In genomic region chr11:12088047-12088481, GRCh38 we compare ENCODE assay signal across 8 cellular contexts. TPM values are rescaled to one million over a fixed set of nuclear protein-coding genes. Genes with fewer than 3 reads are reported as not detected.
DNase-seq lines count a peak whose midpoint lies in the region; ATAC-seq and TF ChIP-seq lines count a peak whose summit lies in the region.

No MANE protein-coding gene starts in this region.

- no TSS peak for BruUV-seq in A673 (replicated peaks; lab: Mats Ljungman, UMichigan)

- ATAC-seq in upper lobe of right lung = peak; percentile 4
- no peak for ATAC-seq in GM18505 (IDR thresholded peaks at IDR 0.05; ENCODE audit: unreplicated experiment)

- in situ Hi-C loops in astrocyte of the cerebellum (cut with HindIII; ENCODE audit: low sequenced_read_pairs) = no loop called here

- H3K27me3 ChIP-seq in A673 (replicated peaks; ENCODE audit: insufficient read depth, low read depth, low read length, poor library complexity) (no peaks in the 10 kb centered on the region), upper lobe of right lung (no peaks in the 10 kb centered on the region)

- TF ChIP-seq POLR2A in GM18505 (IDR thresholded peaks at IDR 0.05; ENCODE audit: borderline replicate concordance, extremely low read depth, insufficient read depth, insufficient read length) = no peak

- H3K27ac ChIP-seq in A673 (ENCODE audit: low read depth, low read length, poor library complexity, severe bottlenecking) = no peak overlapping the region
- peak overlapping the region; percentile 47 for H3K27ac ChIP-seq in upper lobe of right lung

- TF ChIP-seq CTCF in A673 (conservative IDR thresholded peaks at IDR 0.05; ENCODE audit: low read depth, low read length) (no peak), astrocyte of the cerebellum (IDR thresholded peaks at IDR 0.05; ENCODE audit: low read depth, low read length, missing control alignments) (peak; percentile 40), upper lobe of right lung (IDR thresholded peaks at IDR 0.05) (peak; percentile 13)

- POLR2A ChIA-PET in A673 (lab: Charles Lee; ENCODE audit: low non-redundant PET) = no interaction called here

- H3K4me1 ChIP-seq in A673 (ENCODE audit: insufficient read depth, low read length, poor library complexity, severe bottlenecking) = peaks cover 13% of the 10 kb centered on the region
- H3K4me1 ChIP-seq in upper lobe of right lung = peaks cover 64% of the 10 kb centered on the region

- H3K4me3 ChIP-seq in A673 (ENCODE audit: low read depth, low read length, poor library complexity, severe bottlenecking) (no peak overlapping the region), astrocyte of the cerebellum (ENCODE audit: low read depth, low read length) (no peak overlapping the region), upper lobe of right lung (no peak overlapping the region)

- DNase-seq in A673 (ENCODE audit: low spot score) (peak; percentile 31), HS-27A (ENCODE audit: low read depth) (peak; percentile 62), astrocyte of the cerebellum (ENCODE audit: low read depth) (no peak), islet precursor cell (peak; percentile 58), upper lobe of right lung (no peak), SKM-1 (lab: John Stamatoyannopoulos, UW; ENCODE audit: unreplicated experiment) (no peak)
- DNase-seq in activated effector memory CD4-positive, alpha-beta T cell treated with Interleukin-2 at 50 U/mL for 16 hours = no peak

- H3K9me3 ChIP-seq in A673 (ENCODE audit: low read depth, low read length, poor library complexity, severe bottlenecking) (no peaks in the 10 kb centered on the region), upper lobe of right lung (no peaks in the 10 kb centered on the region)

- CTCF ChIA-PET in A673 (lab: Charles Lee) = no interaction called here

- H3K36me3 ChIP-seq in A673 (ENCODE audit: insufficient read depth, low read length, poor library complexity, severe bottlenecking) (no peaks in the 10 kb centered on the region), upper lobe of right lung (no peaks in the 10 kb centered on the region)

- intact Hi-C loops in A673 (cut with micrococcal nuclease; ENCODE audit: unreplicated experiment) (no loop called here), upper lobe of right lung (cut with DNase I) (no loop called here)

RNA-seq across cellular contexts. Expression of gene MICAL2, which starts 22.3 kb away (rescaled TPM):
- total RNA-seq in A673 (2021) (0.44 and 1.1 TPM in 2 replicates), upper lobe of right lung (197 TPM)

Comparison
In these comparisons a context has a peak if more than half of its experiments do, and no peak if none do; other contexts are left out.
1. DNase-seq: peak in A673 (single experiment), HS-27A (single experiment) and islet precursor cell (single experiment); none in astrocyte of the cerebellum (single experiment), upper lobe of right lung (single experiment), activated effector memory CD4-positive, alpha-beta T cell treated with Interleukin-2 at 50 U/mL for 16 hours (single experiment) and SKM-1 (single experiment).
2. RNA of gene MICAL2, which starts 22.3 kb away (total RNA-seq): 197 TPM in upper lobe of right lung (single experiment); 0.44 to 1.1 TPM in A673; every median in the first group is over 10 times any median in the second.